14 cellular contexts compared by ENCODE assay signal in genomic region chr2:241188386-241189092, GRCh38. TPM values are rescaled to one million over a fixed set of nuclear protein-coding genes. Genes with fewer than 3 reads are reported as not detected.
A peak's percentile ranks its signal among the peaks of the same experiment; 100 is the strongest.
DNase-seq lines count a peak whose midpoint lies in the region; ATAC-seq and TF ChIP-seq lines count a peak whose summit lies in the region.
"Had no signal": no experiment of that assay in that cellular context is flagged by ENCODE, and none has a peak within 500 bp of the region (broad histone marks: within the 10 kb centered on the region; RNA-seq: fewer than 3 reads in every experiment).

Gene ANO7, plus strand, starts transcription at chr2:241188677. Its CDS starts 1,387 bp downstream, at chr2:241190064.

- no peaks in the 10 kb centered on the region for H3K4me1 Mint-ChIP-seq in endothelial cell (ENCODE audit: unreplicated experiment)

- H3K4me3 ChIP-seq in rectal smooth muscle tissue (ENCODE audit: low read length) = peak within 1 kb of the TSS; percentile 2
- H3K4me3 ChIP-seq: adrenal gland had no signal

- H3K9me3 Mint-ChIP-seq in endothelial cell (ENCODE audit: unreplicated experiment) = no peaks in the 10 kb centered on the region
- H3K9me3 Mint-ChIP-seq: activated T-cell treated with anti-CD3 and anti-CD28 coated beads, Interleukin-2, amount 50 U/mL, for 72 hours had no signal

- H3K36me3 Mint-ChIP-seq in endothelial cell (ENCODE audit: low read depth, unreplicated experiment) = no peaks in the 10 kb centered on the region

- H3K4me1 ChIP-seq in rectal smooth muscle tissue (ENCODE audit: control insufficient read depth, insufficient read depth, low read length) = no peaks in the 10 kb centered on the region
- H3K4me1 ChIP-seq: adrenal gland, Caco-2 had no signal

- TF ChIP-seq CTCF in endothelial cell (IDR thresholded peaks at IDR 0.05; ENCODE audit: unreplicated experiment) = no peak

- no peak within 1 kb of the TSS for H3K27ac Mint-ChIP-seq in endothelial cell (ENCODE audit: unreplicated experiment)
- H3K27ac Mint-ChIP-seq: activated T-cell treated with anti-CD3 and anti-CD28 coated beads, Interleukin-2, amount 50 U/mL, for 72 hours had no signal

- H3K36me3 ChIP-seq in rectal smooth muscle tissue (ENCODE audit: control insufficient read depth, insufficient read depth, low read length) = no peaks in the 10 kb centered on the region
- H3K36me3 ChIP-seq: adrenal gland had no signal

- H3K4me3 Mint-ChIP-seq in endothelial cell (ENCODE audit: unreplicated experiment) = no peak within 1 kb of the TSS
- H3K4me3 Mint-ChIP-seq: activated T-cell treated with anti-CD3 and anti-CD28 coated beads, Interleukin-2, amount 50 U/mL, for 72 hours had no signal

- DNase-seq in DMS 273 (lab: John Stamatoyannopoulos, UW; ENCODE audit: unreplicated experiment) (peak; percentile 28), DMS 273 treated with DMSO at 0.1 percent for 48 hours (lab: John Stamatoyannopoulos, UW) (no peak), NCI-H526 (lab: John Stamatoyannopoulos, UW) (peak; percentile 98 to 99), endothelial cell (ENCODE audit: low spot score) (no peak), iPS-NIHi7 (ENCODE audit: extremely low spot score) (no peak)
- no peak for DNase-seq in stimulated activated CD4-positive, alpha-beta T cell treated with anti-CD3 and anti-CD28 coated beads, Interleukin-2, amount 100 ng/mL, for 48 hours
- DNase-seq: activated CD4-positive, alpha-beta T cell treated with anti-CD3 and anti-CD28 coated beads for 4 hours; activated T-cell treated with anti-CD3 and anti-CD28 coated beads, Interleukin-2, amount 50 U/mL, for 72 hours; adrenal gland; Caco-2; NCI-H1417 treated with DMSO at 0.1 percent for 48 hours; T-helper 1 cell had no signal

- ATAC-seq in HG03159 (IDR thresholded peaks at IDR 0.05; ENCODE audit: unreplicated experiment) = no peak

- no peak within 1 kb of the TSS for H3K9ac ChIP-seq in rectal smooth muscle tissue (ENCODE audit: low read length)

- peaks cover 5% of the 10 kb centered on the region for H3K27me3 Mint-ChIP-seq in endothelial cell (ENCODE audit: unreplicated experiment)

- no peaks in the 10 kb centered on the region for H3K27me3 ChIP-seq in rectal smooth muscle tissue (ENCODE audit: control insufficient read depth, insufficient read depth, low read length)
- H3K27me3 ChIP-seq: adrenal gland had no signal

- no peak within 1 kb of the TSS for H3K27ac ChIP-seq in rectal smooth muscle tissue (ENCODE audit: low read depth, low read length)
- H3K27ac ChIP-seq: adrenal gland had no signal

RNA-seq across cellular contexts. Expression of gene ANO7, which starts in this region (rescaled TPM):
- total RNA-seq in endothelial cell (ENCODE audit: unreplicated experiment) = 16.1 TPM

Comparison
In these comparisons a context has a peak if more than half of its experiments do, and no peak if none do; other contexts are left out.
1. DNase-seq: peak in DMS 273 (single experiment) and NCI-H526 (2 of 2); none in DMS 273 treated with DMSO at 0.1 percent for 48 hours (single experiment), endothelial cell (single experiment), iPS-NIHi7 (single experiment) and stimulated activated CD4-positive, alpha-beta T cell treated with anti-CD3 and anti-CD28 coated beads, Interleukin-2, amount 100 ng/mL, for 48 hours (0 of 2).